Comparison of ENCODE assay signal across 19 cellular contexts in genomic region chr4:11565899-11566298, GRCh38.
DNase-seq lines count a peak whose midpoint lies in the region; ATAC-seq lines count a peak whose summit lies in the region.
"Had no signal": no experiment of that assay in that cellular context is flagged by ENCODE, and none has a peak within 500 bp of the region (broad histone marks: within the 10 kb centered on the region; RNA-seq: fewer than 3 reads in every experiment).

No MANE protein-coding gene starts in this region.

- peaks cover 2% of the 10 kb centered on the region for H3K4me1 Mint-ChIP-seq in activated T-cell treated with anti-CD3 and anti-CD28 coated beads, Interleukin-2, amount 50 U/mL, for 4 hours (ENCODE audit: low read depth)
- H3K4me1 Mint-ChIP-seq: CD14-positive monocyte, immature natural killer cell had no signal

- DNase-seq in activated T-cell treated with anti-CD3 and anti-CD28 coated beads, Interleukin-2, amount 50 U/mL, for 4 hours = no peak
- DNase-seq in activated T-cell treated with anti-CD3 and anti-CD28 coated beads, Interleukin-2, amount 50 U/mL, for 1 hour = no peak
- DNase-seq in stimulated activated CD4-positive, alpha-beta T cell treated with anti-CD3 and anti-CD28 coated beads, Interleukin-1b, Interleukin-23, amount 100 ng/mL, for 48 hours = peak; percentile 14
- DNase-seq in MV-4-11 (lab: John Stamatoyannopoulos, UW) (no peak), NCI-H524 treated with DMSO at 0.1 percent for 48 hours (lab: John Stamatoyannopoulos, UW) (no peak), HuH-7 (ENCODE audit: low spot score) (no peak)
- DNase-seq: dorsolateral prefrontal cortex; immature natural killer cell; lower lobe of right lung; naive B cell; NCI-H2029; SJCRH30; stimulated activated naive CD4-positive, alpha-beta T cell treated with Interleukin-2 at 50 U/mL for 16 hours; upper lobe of right lung had no signal

- no peak overlapping the region for H3K4me3 Mint-ChIP-seq in activated T-cell treated with anti-CD3 and anti-CD28 coated beads, Interleukin-2, amount 50 U/mL, for 4 hours
- H3K4me3 Mint-ChIP-seq: CD14-positive monocyte, immature natural killer cell, naive B cell had no signal

- ATAC-seq in activated T-cell treated with anti-CD3 and anti-CD28 coated beads, Interleukin-2, amount 50 U/mL, for 4 hours = peak; percentile 73
- ATAC-seq in GM21529 (IDR thresholded peaks at IDR 0.05; ENCODE audit: unreplicated experiment) (peak; percentile 49), HG03135 (IDR thresholded peaks at IDR 0.05; ENCODE audit: unreplicated experiment) (peak; percentile 57)
- ATAC-seq: A549, esophagus mucosa, lower lobe of right lung, upper lobe of right lung had no signal

- no peaks in the 10 kb centered on the region for H3K36me3 Mint-ChIP-seq in activated T-cell treated with anti-CD3 and anti-CD28 coated beads, Interleukin-2, amount 50 U/mL, for 4 hours (ENCODE audit: insufficient read depth)
- H3K36me3 Mint-ChIP-seq: CD14-positive monocyte, immature natural killer cell, naive B cell had no signal

- H3K9me3 Mint-ChIP-seq in activated T-cell treated with anti-CD3 and anti-CD28 coated beads, Interleukin-2, amount 50 U/mL, for 4 hours = peaks cover 3% of the 10 kb centered on the region

- no peaks in the 10 kb centered on the region for H3K27me3 Mint-ChIP-seq in activated T-cell treated with anti-CD3 and anti-CD28 coated beads, Interleukin-2, amount 50 U/mL, for 4 hours (ENCODE audit: low read depth)
- H3K27me3 Mint-ChIP-seq: naive B cell had no signal
